In the genomic region with DNA sequence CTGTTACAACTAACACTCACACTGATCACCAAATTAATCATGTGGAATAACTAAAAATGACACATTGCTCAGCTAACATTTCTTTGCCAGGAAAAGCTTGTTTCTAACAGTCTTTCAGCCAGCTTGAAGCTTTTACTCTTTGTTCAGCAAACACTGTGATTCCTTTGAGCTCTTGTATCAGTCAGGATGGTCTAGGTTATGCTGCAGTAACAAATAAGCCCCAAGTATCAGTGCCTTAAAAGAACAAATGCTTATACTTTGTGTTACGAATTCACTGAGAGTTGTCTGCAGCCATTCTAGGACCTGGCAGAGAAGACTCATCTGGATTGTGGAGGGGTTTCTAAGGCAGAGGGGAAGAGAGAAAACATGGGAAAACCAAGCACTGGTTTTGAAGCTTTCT, we compare ENCODE assay signal across 2 cellular contexts.
TF ChIP-seq lines count a peak whose summit lies in the region.

No MANE protein-coding gene starts in this region.

TF ChIP-seq in HepG2, 621 proteins besides CTCF, POLR2A, EP300 and RAD21:
- TF ChIP-seq, protein P1, sequence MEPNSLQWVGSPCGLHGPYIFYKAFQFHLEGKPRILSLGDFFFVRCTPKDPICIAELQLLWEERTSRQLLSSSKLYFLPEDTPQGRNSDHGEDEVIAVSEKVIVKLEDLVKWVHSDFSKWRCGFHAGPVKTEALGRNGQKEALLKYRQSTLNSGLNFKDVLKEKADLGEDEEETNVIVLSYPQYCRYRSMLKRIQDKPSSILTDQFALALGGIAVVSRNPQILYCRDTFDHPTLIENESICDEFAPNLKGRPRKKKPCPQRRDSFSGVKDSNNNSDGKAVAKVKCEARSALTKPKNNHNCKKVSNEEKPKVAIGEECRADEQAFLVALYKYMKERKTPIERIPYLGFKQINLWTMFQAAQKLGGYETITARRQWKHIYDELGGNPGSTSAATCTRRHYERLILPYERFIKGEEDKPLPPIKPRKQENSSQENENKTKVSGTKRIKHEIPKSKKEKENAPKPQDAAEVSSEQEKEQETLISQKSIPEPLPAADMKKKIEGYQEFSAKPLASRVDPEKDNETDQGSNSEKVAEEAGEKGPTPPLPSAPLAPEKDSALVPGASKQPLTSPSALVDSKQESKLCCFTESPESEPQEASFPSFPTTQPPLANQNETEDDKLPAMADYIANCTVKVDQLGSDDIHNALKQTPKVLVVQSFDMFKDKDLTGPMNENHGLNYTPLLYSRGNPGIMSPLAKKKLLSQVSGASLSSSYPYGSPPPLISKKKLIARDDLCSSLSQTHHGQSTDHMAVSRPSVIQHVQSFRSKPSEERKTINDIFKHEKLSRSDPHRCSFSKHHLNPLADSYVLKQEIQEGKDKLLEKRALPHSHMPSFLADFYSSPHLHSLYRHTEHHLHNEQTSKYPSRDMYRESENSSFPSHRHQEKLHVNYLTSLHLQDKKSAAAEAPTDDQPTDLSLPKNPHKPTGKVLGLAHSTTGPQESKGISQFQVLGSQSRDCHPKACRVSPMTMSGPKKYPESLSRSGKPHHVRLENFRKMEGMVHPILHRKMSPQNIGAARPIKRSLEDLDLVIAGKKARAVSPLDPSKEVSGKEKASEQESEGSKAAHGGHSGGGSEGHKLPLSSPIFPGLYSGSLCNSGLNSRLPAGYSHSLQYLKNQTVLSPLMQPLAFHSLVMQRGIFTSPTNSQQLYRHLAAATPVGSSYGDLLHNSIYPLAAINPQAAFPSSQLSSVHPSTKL (CRISPR knock-in tag; IDR thresholded peaks at IDR 0.05): no peak
- TF ChIP-seq, protein P2, sequence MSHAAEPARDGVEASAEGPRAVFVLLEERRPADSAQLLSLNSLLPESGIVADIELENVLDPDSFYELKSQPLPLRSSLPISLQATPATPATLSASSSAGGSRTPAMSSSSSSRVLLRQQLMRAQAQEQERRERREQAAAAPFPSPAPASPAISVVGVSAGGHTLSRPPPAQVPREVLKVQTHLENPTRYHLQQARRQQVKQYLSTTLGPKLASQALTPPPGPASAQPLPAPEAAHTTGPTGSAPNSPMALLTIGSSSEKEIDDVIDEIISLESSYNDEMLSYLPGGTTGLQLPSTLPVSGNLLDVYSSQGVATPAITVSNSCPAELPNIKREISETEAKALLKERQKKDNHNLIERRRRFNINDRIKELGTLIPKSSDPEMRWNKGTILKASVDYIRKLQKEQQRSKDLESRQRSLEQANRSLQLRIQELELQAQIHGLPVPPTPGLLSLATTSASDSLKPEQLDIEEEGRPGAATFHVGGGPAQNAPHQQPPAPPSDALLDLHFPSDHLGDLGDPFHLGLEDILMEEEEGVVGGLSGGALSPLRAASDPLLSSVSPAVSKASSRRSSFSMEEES (CRISPR knock-in tag; IDR thresholded peaks at IDR 0.05): no peak
- peak; percentile 96 for TF ChIP-seq ZNF12 (CRISPR knock-in tag; IDR thresholded peaks at IDR 0.05)
TF ChIP-seq in HepG2: peak in this region for 1.

TF ChIP-seq in K562, 482 proteins besides CTCF, POLR2A, EP300 and RAD21:
- TF ChIP-seq HDAC1 (IDR thresholded peaks at IDR 0.05) (no peak), ZNF12 (CRISPR knock-in tag; IDR thresholded peaks at IDR 0.05) (peak; percentile 93), TCF7 (IDR thresholded peaks at IDR 0.05; ENCODE audit: borderline replicate concordance) (no peak)
